Comparison of ENCODE assay signal across 15 cellular contexts in the genomic region with DNA sequence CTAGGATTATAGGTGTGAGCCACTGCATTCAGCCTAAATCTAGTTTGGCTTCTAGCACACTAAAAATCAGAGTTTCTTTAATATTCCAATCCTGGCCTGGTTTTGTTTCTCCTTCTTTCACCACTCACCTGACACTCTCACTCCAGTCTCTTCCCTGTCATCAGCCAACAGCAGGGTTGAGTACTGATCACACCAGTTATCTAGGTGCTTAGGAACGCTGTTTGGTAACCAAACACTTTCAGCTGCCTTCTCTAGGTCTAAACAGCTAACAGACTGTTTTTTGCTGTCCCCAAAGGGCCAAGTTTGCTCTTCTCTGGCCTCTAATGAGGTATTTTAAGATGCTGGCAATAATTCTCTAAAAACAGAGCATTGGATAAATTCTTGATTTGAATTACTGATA. TPM values are rescaled to one million over a fixed set of nuclear protein-coding genes. Genes with fewer than 3 reads are reported as not detected.
A peak's percentile ranks its signal among the peaks of the same experiment; 100 is the strongest.
DNase-seq lines count a peak whose midpoint lies in the region; ATAC-seq and TF ChIP-seq lines count a peak whose summit lies in the region.
"Had no signal": no experiment of that assay in that cellular context is flagged by ENCODE, and none has a peak within 500 bp of the region (broad histone marks: within the 10 kb centered on the region; RNA-seq: fewer than 3 reads in every experiment).

No MANE protein-coding gene starts in this region.

- H3K27me3 ChIP-seq in psoas muscle (ENCODE audit: insufficient read depth in 3 of 3, low read length in 2 of 3) (peaks cover 0 to 2% (median 0%) of the 10 kb centered on the region in 3 donors), Peyer's patch (no peaks in the 10 kb centered on the region)

- H3K27me3 Mint-ChIP-seq in activated CD4-positive, alpha-beta T cell treated with anti-CD3 and anti-CD28 coated beads, Interleukin-2, amount 10 ng/mL, durations not matched to agents 7 days and 5 days: peaks cover 66% of the 10 kb centered on the region
- H3K27me3 Mint-ChIP-seq in activated CD8-positive, alpha-beta T cell treated with anti-CD3 and anti-CD28 coated beads, Interleukin-2, amount 10 ng/mL, durations not matched to agents 7 days and 5 days (ENCODE audit: low read depth): peaks cover 42% of the 10 kb centered on the region
- H3K27me3 Mint-ChIP-seq in chondrocyte (ENCODE audit: low read depth): peaks cover 29% of the 10 kb centered on the region
- H3K27me3 Mint-ChIP-seq: progenitor cell of endocrine pancreas had no signal

- H3K4me1 ChIP-seq in psoas muscle (peaks cover 6% of the 10 kb centered on the region), Peyer's patch (no peaks in the 10 kb centered on the region)

- TF ChIP-seq POLR2A in Peyer's patch (IDR thresholded peaks at IDR 0.05): no peak

- peaks cover 28% of the 10 kb centered on the region for H3K4me1 Mint-ChIP-seq in activated CD4-positive, alpha-beta T cell treated with anti-CD3 and anti-CD28 coated beads, Interleukin-2, amount 10 ng/mL, durations not matched to agents 7 days and 5 days
- H3K4me1 Mint-ChIP-seq in activated CD8-positive, alpha-beta T cell treated with anti-CD3 and anti-CD28 coated beads, Interleukin-2, amount 10 ng/mL, durations not matched to agents 7 days and 5 days (ENCODE audit: low read depth): peaks cover 24% of the 10 kb centered on the region
- no peaks in the 10 kb centered on the region for H3K4me1 Mint-ChIP-seq in chondrocyte (ENCODE audit: low read depth)

- H3K27ac ChIP-seq in psoas muscle (peak overlapping the region; percentile 47), Peyer's patch (no peak overlapping the region)

- intact Hi-C loops in psoas muscle (cut with DNase I): no loop called here

- no peaks in the 10 kb centered on the region for H3K9me3 Mint-ChIP-seq in activated CD4-positive, alpha-beta T cell treated with anti-CD3 and anti-CD28 coated beads, Interleukin-2, amount 10 ng/mL, durations not matched to agents 7 days and 5 days
- no peaks in the 10 kb centered on the region for H3K9me3 Mint-ChIP-seq in activated CD8-positive, alpha-beta T cell treated with anti-CD3 and anti-CD28 coated beads, Interleukin-2, amount 10 ng/mL, durations not matched to agents 7 days and 5 days (ENCODE audit: insufficient read depth)
- H3K9me3 Mint-ChIP-seq in chondrocyte (ENCODE audit: low read depth): no peaks in the 10 kb centered on the region
- H3K9me3 Mint-ChIP-seq: T-helper 1 cell treated with Interleukin-12 subunit alpha and Interleukin-12 subunit beta and Interleukin-4 antibody, amounts not matched to agents 30 μg/mL and 1 μg/mL, for 36 hours had no signal

- no peaks in the 10 kb centered on the region for H3K36me3 Mint-ChIP-seq in activated CD4-positive, alpha-beta T cell treated with anti-CD3 and anti-CD28 coated beads, Interleukin-2, amount 10 ng/mL, durations not matched to agents 7 days and 5 days (ENCODE audit: low read depth)
- peaks cover 2% of the 10 kb centered on the region for H3K36me3 Mint-ChIP-seq in activated CD8-positive, alpha-beta T cell treated with anti-CD3 and anti-CD28 coated beads, Interleukin-2, amount 10 ng/mL, durations not matched to agents 7 days and 5 days (ENCODE audit: low read depth)
- no peaks in the 10 kb centered on the region for H3K36me3 Mint-ChIP-seq in chondrocyte (ENCODE audit: low read depth)

- H3K27ac Mint-ChIP-seq in activated CD4-positive, alpha-beta T cell treated with anti-CD3 and anti-CD28 coated beads, Interleukin-2, amount 10 ng/mL, durations not matched to agents 7 days and 5 days: no peak overlapping the region
- H3K27ac Mint-ChIP-seq in activated CD8-positive, alpha-beta T cell treated with anti-CD3 and anti-CD28 coated beads, Interleukin-2, amount 10 ng/mL, durations not matched to agents 7 days and 5 days: peak overlapping the region; percentile 44
- no peak overlapping the region for H3K27ac Mint-ChIP-seq in chondrocyte (ENCODE audit: unreplicated experiment)
- H3K27ac Mint-ChIP-seq: progenitor cell of endocrine pancreas had no signal

- CTCF ChIA-PET in activated CD4-positive, alpha-beta T cell treated with anti-CD3 and anti-CD28 coated beads, Interleukin-2, amount 10 ng/mL, durations not matched to agents 7 days and 5 days (lab: Charles Lee): no interaction called here
- CTCF ChIA-PET in activated CD8-positive, alpha-beta T cell treated with anti-CD3 and anti-CD28 coated beads, Interleukin-2, amount 10 ng/mL, durations not matched to agents 7 days and 5 days (lab: Charles Lee): no interaction called here

- no peak for TF ChIP-seq CTCF in psoas muscle (IDR thresholded peaks at IDR 0.05)
- TF ChIP-seq CTCF in Peyer's patch (IDR thresholded peaks at IDR 0.05): no peak
- TF ChIP-seq CTCF in chondrocyte (IDR thresholded peaks at IDR 0.05): no peak

- ATAC-seq in HG02884 (IDR thresholded peaks at IDR 0.05; ENCODE audit: unreplicated experiment) (peak; percentile 44), psoas muscle (peak; percentile 73 to 93 (median 87))
- peak; percentile 45 for ATAC-seq in activated CD8-positive, alpha-beta T cell treated with anti-CD3 and anti-CD28 coated beads, Interleukin-2, amount 10 ng/mL, durations not matched to agents 7 days and 5 days

- H3K36me3 ChIP-seq in psoas muscle (ENCODE audit: insufficient read depth in 1 of 2, low read depth in 1 of 2) (no peaks in the 10 kb centered on the region), Peyer's patch (no peaks in the 10 kb centered on the region)

- peak overlapping the region; percentile 21 for H3K4me3 Mint-ChIP-seq in activated CD4-positive, alpha-beta T cell treated with anti-CD3 and anti-CD28 coated beads, Interleukin-2, amount 10 ng/mL, durations not matched to agents 7 days and 5 days
- H3K4me3 Mint-ChIP-seq in activated CD8-positive, alpha-beta T cell treated with anti-CD3 and anti-CD28 coated beads, Interleukin-2, amount 10 ng/mL, durations not matched to agents 7 days and 5 days: no peak overlapping the region
- no peak overlapping the region for H3K4me3 Mint-ChIP-seq in chondrocyte (ENCODE audit: unreplicated experiment)
- H3K4me3 Mint-ChIP-seq: T-helper 1 cell treated with Interleukin-12 subunit alpha and Interleukin-12 subunit beta and Interleukin-4 antibody, amounts not matched to agents 30 μg/mL and 1 μg/mL, for 36 hours had no signal

- POLR2A ChIA-PET in activated CD4-positive, alpha-beta T cell treated with anti-CD3 and anti-CD28 coated beads, Interleukin-2, amount 10 ng/mL, durations not matched to agents 7 days and 5 days (lab: Charles Lee): no interaction called here
- POLR2A ChIA-PET in activated CD8-positive, alpha-beta T cell treated with anti-CD3 and anti-CD28 coated beads, Interleukin-2, amount 10 ng/mL, durations not matched to agents 7 days and 5 days (lab: Charles Lee): no interaction called here

- 16 to 48% (median 18%) methylated on average over 1 of the region's 1 CpG for WGBS in psoas muscle, 3 donors

- H3K9me3 ChIP-seq in psoas muscle: no peaks in the 10 kb centered on the region
- no peaks in the 10 kb centered on the region for H3K9me3 ChIP-seq in Peyer's patch

- no peak overlapping the region for H3K4me3 ChIP-seq in psoas muscle
- H3K4me3 ChIP-seq in Peyer's patch: no peak overlapping the region

- DNase-seq in activated CD4-positive, alpha-beta T cell treated with anti-CD3 and anti-CD28 coated beads, Interleukin-2, amount 10 ng/mL, durations not matched to agents 7 days and 5 days: no peak
- no peak for DNase-seq in activated CD4-positive, alpha-beta T cell treated with anti-CD3 and anti-CD28 coated beads for 1 hour
- DNase-seq in activated CD8-positive, alpha-beta T cell treated with anti-CD3 and anti-CD28 coated beads, Interleukin-2, amount 10 ng/mL, durations not matched to agents 7 days and 5 days: no peak
- DNase-seq in psoas muscle (no peak), Peyer's patch (no peak), chondrocyte (ENCODE audit: low spot score) (no peak), NCI-H748 treated with DMSO at 0.1 percent for 48 hours (lab: John Stamatoyannopoulos, UW) (no peak)
- DNase-seq: H7, hypothalamus, mesenchymal stem cell, NCI-H524 treated with DMSO at 0.1 percent for 48 hours, substantia nigra had no signal

RNA-seq across cellular contexts. Expression of a gene that starts 17.7 kb away (rescaled TPM):
- total RNA-seq in activated CD4-positive, alpha-beta T cell treated with anti-CD3 and anti-CD28 coated beads, Interleukin-2, amount 10 ng/mL, durations not matched to agents 7 days and 5 days: 1 to 10 TPM; 1.7 to 2.1 TPM
- total RNA-seq in activated CD8-positive, alpha-beta T cell treated with anti-CD3 and anti-CD28 coated beads, Interleukin-2, amount 10 ng/mL, durations not matched to agents 7 days and 5 days: 1 to 10 TPM; 4.7 to 5.0 TPM
- total RNA-seq in psoas muscle (1 to 10 TPM; 2.4 to 4.1 (median 3.2) TPM), Peyer's patch (10 to 100 TPM in 2 of 4 donors, 1 to 10 TPM in 2; 6.9 to 17.0 (median 11.9) TPM), chondrocyte (2.0 to 5.2 TPM (median 2.2 TPM) in 3 replicates)
- 1 to 10 TPM in 2 of 3 donors, under 1 TPM in 1; 0.34 to 3.1 (median 2.5) TPM for polyA plus RNA-seq in psoas muscle
